ENCODE assay signal across 25 cellular contexts in the genomic region with DNA sequence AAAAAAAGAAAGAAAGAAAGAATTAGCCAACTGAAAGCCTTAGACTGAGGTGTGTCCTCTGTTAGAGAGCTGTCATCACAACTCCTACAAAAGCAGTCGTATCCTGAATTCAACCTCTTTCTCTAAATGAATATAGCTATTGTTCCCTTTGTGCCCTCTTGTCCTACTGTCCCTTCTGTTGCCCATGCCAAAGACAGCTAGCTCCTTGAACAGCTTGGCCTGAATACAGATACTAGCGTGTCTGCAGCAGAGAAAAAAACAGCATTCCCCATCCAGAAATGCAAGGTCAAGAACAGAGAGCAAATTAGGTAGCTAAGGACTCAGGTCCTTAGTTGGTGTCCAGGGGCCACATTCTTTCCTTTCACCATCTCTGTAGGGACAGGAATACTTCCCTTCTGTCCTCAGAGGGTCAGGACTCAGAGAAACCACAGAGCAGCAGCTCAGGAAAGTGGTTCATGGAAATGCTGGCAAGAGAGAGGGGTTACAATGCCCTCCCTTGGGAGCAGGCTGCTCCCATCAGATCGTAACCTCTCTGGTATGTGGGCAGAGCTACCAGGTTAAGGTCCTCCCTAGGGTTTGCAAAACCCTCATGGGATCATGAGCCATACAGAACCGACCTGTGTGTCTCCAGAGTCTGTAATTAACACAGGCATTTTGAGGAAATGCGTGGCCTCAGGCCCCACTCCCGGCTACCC. TPM values are rescaled to one million over a fixed set of nuclear protein-coding genes. Genes with fewer than 3 reads are reported as not detected.
DNase-seq lines count a peak whose midpoint lies in the region; ATAC-seq and TF ChIP-seq lines count a peak whose summit lies in the region.
"Had no signal": no experiment of that assay in that cellular context is flagged by ENCODE, and none has a peak within 500 bp of the region (broad histone marks: within the 10 kb centered on the region; RNA-seq: fewer than 3 reads in every experiment).

No MANE protein-coding gene starts in this region.

- H3K27ac Mint-ChIP-seq in natural killer cell (peak overlapping the region; percentile 94 to 99), brain (peak overlapping the region; percentile 52 to 98 (median 79))
- no peak overlapping the region for H3K27ac Mint-ChIP-seq in natural killer cell treated with Interleukin-12 subunit alpha and Interleukin-12 subunit beta and Interleukin-15 and Interleukin-18, amount 100 ng/mL, for 72 hours
- H3K27ac Mint-ChIP-seq in activated CD4-positive, alpha-beta memory T cell treated with anti-CD3 and anti-CD28 coated beads for 36 hours, result no peak overlapping the region
- H3K27ac Mint-ChIP-seq: activated CD8-positive, alpha-beta T cell treated with anti-CD3 and anti-CD28 coated beads for 36 hours; activated naive CD4-positive, alpha-beta T cell treated with anti-CD3 and anti-CD28 coated beads, Interleukin-2, amount 50 U/mL, for 24 hours; activated T-cell treated with anti-CD3 and anti-CD28 coated beads, Interleukin-2, amount 50 U/mL, for 24 hours; H9; stimulated activated effector memory CD8-positive, alpha-beta T cell treated with anti-CD3 and anti-CD28 coated beads, Interleukin-12 subunit alpha, Interleukin-12 subunit beta, amount 100 ng/mL, for 72 hours had no signal

- H4K20me1 ChIP-seq in smooth muscle cell (ENCODE audit: low read depth), result no peaks in the 10 kb centered on the region

- no peak for ATAC-seq in natural killer cell
- ATAC-seq in natural killer cell treated with Interleukin-12 subunit alpha and Interleukin-12 subunit beta and Interleukin-15 and Interleukin-18, amount 100 ng/mL, for 72 hours, result no peak
- ATAC-seq: activated CD8-positive, alpha-beta T cell treated with anti-CD3 and anti-CD28 coated beads for 36 hours; esophagus mucosa; stimulated activated effector memory CD8-positive, alpha-beta T cell treated with anti-CD3 and anti-CD28 coated beads, Interleukin-12 subunit alpha, Interleukin-12 subunit beta, amount 100 ng/mL, for 72 hours; WTC11 had no signal

- no peak for TF ChIP-seq POLR2A in tibial nerve (IDR thresholded peaks at IDR 0.05)

- peaks cover 0 to 43% (median 26%) of the 10 kb centered on the region in 4 donors for H3K4me1 ChIP-seq in tibial nerve
- H3K4me1 ChIP-seq in smooth muscle cell (ENCODE audit: low read depth), result peaks cover 13% of the 10 kb centered on the region

- H3K9me3 Mint-ChIP-seq in natural killer cell (no peaks in the 10 kb centered on the region), brain (no peaks in the 10 kb centered on the region)
- H3K9me3 Mint-ChIP-seq in natural killer cell treated with Interleukin-12 subunit alpha and Interleukin-12 subunit beta and Interleukin-15 and Interleukin-18, amount 100 ng/mL, for 72 hours, result no peaks in the 10 kb centered on the region
- H3K9me3 Mint-ChIP-seq in activated CD4-positive, alpha-beta memory T cell treated with anti-CD3 and anti-CD28 coated beads for 36 hours, result no peaks in the 10 kb centered on the region
- H3K9me3 Mint-ChIP-seq: activated CD8-positive, alpha-beta T cell treated with anti-CD3 and anti-CD28 coated beads for 36 hours; activated naive CD4-positive, alpha-beta T cell treated with anti-CD3 and anti-CD28 coated beads, Interleukin-2, amount 50 U/mL, for 24 hours; activated T-cell treated with anti-CD3 and anti-CD28 coated beads, Interleukin-2, amount 50 U/mL, for 24 hours; H9; naive B cell; stimulated activated effector memory CD8-positive, alpha-beta T cell treated with anti-CD3 and anti-CD28 coated beads, Interleukin-12 subunit alpha, Interleukin-12 subunit beta, amount 100 ng/mL, for 72 hours; T-helper 1 cell treated with Interleukin-12 subunit alpha and Interleukin-12 subunit beta and Interleukin-4 antibody, amounts not matched to agents 30 μg/mL and 1 μg/mL, for 36 hours; WTC11 had no signal

- H3K27ac ChIP-seq in tibial nerve (peak overlapping the region in 3 of 4 donors; percentile 38 to 99 (median 97)), smooth muscle cell (ENCODE audit: low read depth) (no peak overlapping the region)

- H3K4me1 Mint-ChIP-seq in natural killer cell (peaks cover 8 to 35% of the 10 kb centered on the region in 2 donors), brain (peaks cover 40% of the 10 kb centered on the region)
- peaks cover 24 to 26% of the 10 kb centered on the region in 2 donors for H3K4me1 Mint-ChIP-seq in natural killer cell treated with Interleukin-12 subunit alpha and Interleukin-12 subunit beta and Interleukin-15 and Interleukin-18, amount 100 ng/mL, for 72 hours (ENCODE audit: low read depth in 2 of 2)
- H3K4me1 Mint-ChIP-seq in activated CD4-positive, alpha-beta memory T cell treated with anti-CD3 and anti-CD28 coated beads for 36 hours (ENCODE audit: low read depth), result peaks cover 33% of the 10 kb centered on the region

- POLR2A ChIA-PET in activated CD4-positive, alpha-beta memory T cell treated with anti-CD3 and anti-CD28 coated beads for 36 hours (lab: Charles Lee), result no interaction called here

- intact Hi-C loops in natural killer cell (cut with micrococcal nuclease), result no loop called here
- intact Hi-C loops in activated CD4-positive, alpha-beta memory T cell treated with anti-CD3 and anti-CD28 coated beads for 36 hours (cut with micrococcal nuclease), result loop anchor here (2.0 kb wide), 1 partner anchor 23 kb away; the partner anchor contains the start of genes NOL9 and TAS1R1

- no peak overlapping the region for H3K4me3 Mint-ChIP-seq in natural killer cell
- H3K4me3 Mint-ChIP-seq in natural killer cell treated with Interleukin-12 subunit alpha and Interleukin-12 subunit beta and Interleukin-15 and Interleukin-18, amount 100 ng/mL, for 72 hours, result no peak overlapping the region
- H3K4me3 Mint-ChIP-seq in brain, result peak overlapping the region in 2 of 5 experiments; percentile 42 to 82
- H3K4me3 Mint-ChIP-seq in activated CD4-positive, alpha-beta memory T cell treated with anti-CD3 and anti-CD28 coated beads for 36 hours, result no peak overlapping the region
- H3K4me3 Mint-ChIP-seq: activated CD8-positive, alpha-beta T cell treated with anti-CD3 and anti-CD28 coated beads for 36 hours; activated naive CD4-positive, alpha-beta T cell treated with anti-CD3 and anti-CD28 coated beads, Interleukin-2, amount 50 U/mL, for 24 hours; activated T-cell treated with anti-CD3 and anti-CD28 coated beads, Interleukin-2, amount 50 U/mL, for 24 hours; stimulated activated effector memory CD8-positive, alpha-beta T cell treated with anti-CD3 and anti-CD28 coated beads, Interleukin-12 subunit alpha, Interleukin-12 subunit beta, amount 100 ng/mL, for 72 hours; T-helper 1 cell treated with Interleukin-12 subunit alpha and Interleukin-12 subunit beta and Interleukin-4 antibody, amounts not matched to agents 30 μg/mL and 1 μg/mL, for 36 hours; WTC11 had no signal

- no peak overlapping the region for H2AFZ ChIP-seq in smooth muscle cell (ENCODE audit: low read depth)

- 42 to 50% methylated on average over 6 of the region's 6 CpGs for WGBS in tibial nerve, 2 donors
- 76% methylated on average over 6 of the region's 6 CpGs for WGBS in smooth muscle cell (ENCODE audit: low lambda C conversion rate)

- no peak for DNase-seq in natural killer cell
- no peak for DNase-seq in natural killer cell treated with Interleukin-12 subunit alpha and Interleukin-12 subunit beta and Interleukin-15 and Interleukin-18, amount 100 ng/mL, for 72 hours (ENCODE audit: low spot score)
- peak; percentile 24 for DNase-seq in midbrain (lab: John Stamatoyannopoulos, UW)
- DNase-seq in tibial nerve (ENCODE audit: low spot score in 2 of 2), result no peak
- no peak for DNase-seq in activated CD4-positive, alpha-beta memory T cell treated with anti-CD3 and anti-CD28 coated beads for 36 hours
- no peak for DNase-seq in NCI-H2227 treated with DMSO at 0.1 percent for 48 hours (lab: John Stamatoyannopoulos, UW)
- DNase-seq in smooth muscle cell (lab: John Stamatoyannopoulos, UW; ENCODE audit: unreplicated experiment), result no peak
- DNase-seq: activated CD8-positive, alpha-beta T cell treated with anti-CD3 and anti-CD28 coated beads for 36 hours; activated T-cell treated with anti-CD3 and anti-CD28 coated beads, Interleukin-2, amount 50 U/mL, for 24 hours; H9; KBM-7; naive B cell; NCI-H1092; NCI-H2081 treated with DMSO at 0.1 percent for 48 hours; NCI-H69; OCI-M1; SHP77 treated with DMSO at 0.1 percent for 48 hours had no signal

- no peak overlapping the region for H3K9ac ChIP-seq in smooth muscle cell (ENCODE audit: low read depth)

- CTCF ChIA-PET in activated CD4-positive, alpha-beta memory T cell treated with anti-CD3 and anti-CD28 coated beads for 36 hours (lab: Charles Lee), result interaction anchor here (1.0 to 1.6 kb wide), 3 partner anchors 11 to 123 kb away, joined by 3 to 5 read pairs (median 3); partner anchors contain the start of genes DNAJC11, NOL9 and TAS1R1

- peaks cover 16% of the 10 kb centered on the region for H3K79me2 ChIP-seq in smooth muscle cell (ENCODE audit: low read depth)

- no peak overlapping the region for H3K4me2 ChIP-seq in smooth muscle cell

- no peaks in the 10 kb centered on the region for H3F3A ChIP-seq in smooth muscle cell (ENCODE audit: low read depth)

- H3K9me3 ChIP-seq in tibial nerve (no peaks in the 10 kb centered on the region), smooth muscle cell (replicated peaks; ENCODE audit: low read depth) (no peaks in the 10 kb centered on the region)

- H3K36me3 ChIP-seq in tibial nerve, result peaks cover 0 to 6% (median 0%) of the 10 kb centered on the region in 3 donors
- no peaks in the 10 kb centered on the region for H3K36me3 ChIP-seq in smooth muscle cell (ENCODE audit: low read depth)

- no peak for TF ChIP-seq EP300 in tibial nerve (IDR thresholded peaks at IDR 0.05)

- H3K36me3 Mint-ChIP-seq in natural killer cell (no peaks in the 10 kb centered on the region), brain (peaks cover 5% of the 10 kb centered on the region)
- no peaks in the 10 kb centered on the region for H3K36me3 Mint-ChIP-seq in natural killer cell treated with Interleukin-12 subunit alpha and Interleukin-12 subunit beta and Interleukin-15 and Interleukin-18, amount 100 ng/mL, for 72 hours
- H3K36me3 Mint-ChIP-seq in activated CD4-positive, alpha-beta memory T cell treated with anti-CD3 and anti-CD28 coated beads for 36 hours, result no peaks in the 10 kb centered on the region
- H3K36me3 Mint-ChIP-seq: activated naive CD4-positive, alpha-beta T cell treated with anti-CD3 and anti-CD28 coated beads, Interleukin-2, amount 50 U/mL, for 24 hours; naive B cell had no signal

- H3K4me3 ChIP-seq in tibial nerve (no peak overlapping the region), smooth muscle cell (no peak overlapping the region)
- H3K4me3 ChIP-seq: lung had no signal

- TF ChIP-seq CTCF in natural killer cell (IDR thresholded peaks at IDR 0.05) (no peak), brain (conservative IDR thresholded peaks at IDR 0.05) (no peak), tibial nerve (IDR thresholded peaks at IDR 0.05) (no peak), smooth muscle cell (IDR thresholded peaks at IDR 0.05; ENCODE audit: borderline replicate concordance, insufficient read depth, poor library complexity, severe bottlenecking) (no peak)

- H3K27me3 ChIP-seq in tibial nerve (no peaks in the 10 kb centered on the region), smooth muscle cell (ENCODE audit: low read depth) (no peaks in the 10 kb centered on the region)

- H3K27me3 Mint-ChIP-seq in natural killer cell (ENCODE audit: low read depth in 2 of 2) (peaks cover 0 to under 1% of the 10 kb centered on the region in 2 donors), brain (peaks cover 15% of the 10 kb centered on the region)
- H3K27me3 Mint-ChIP-seq in natural killer cell treated with Interleukin-12 subunit alpha and Interleukin-12 subunit beta and Interleukin-15 and Interleukin-18, amount 100 ng/mL, for 72 hours, result peaks cover under 1 to 1% of the 10 kb centered on the region in 2 donors
- H3K27me3 Mint-ChIP-seq in activated CD4-positive, alpha-beta memory T cell treated with anti-CD3 and anti-CD28 coated beads for 36 hours, result no peaks in the 10 kb centered on the region
- H3K27me3 Mint-ChIP-seq: activated CD8-positive, alpha-beta T cell treated with anti-CD3 and anti-CD28 coated beads for 36 hours; activated naive CD4-positive, alpha-beta T cell treated with anti-CD3 and anti-CD28 coated beads, Interleukin-2, amount 50 U/mL, for 24 hours; activated T-cell treated with anti-CD3 and anti-CD28 coated beads, Interleukin-2, amount 50 U/mL, for 24 hours had no signal

RNA-seq across cellular contexts. Expression of gene ZBTB48, which starts 1.8 kb away (rescaled TPM):
- 10 to 100 TPM; 45.6 to 56.4 (median 54.0) TPM for total RNA-seq in natural killer cell
- 10 to 100 TPM; 29.8 to 50.5 TPM for total RNA-seq in natural killer cell treated with Interleukin-12 subunit alpha and Interleukin-12 subunit beta and Interleukin-15 and Interleukin-18, amount 100 ng/mL, for 72 hours
- polyA plus RNA-seq in brain (ENCODE audit: insufficient read depth, low read depth, low replicate concordance), result 24.0 TPM
- total RNA-seq in tibial nerve, result 10 to 100 TPM; 27.5 to 41.1 (median 33.6) TPM
- total RNA-seq in activated CD4-positive, alpha-beta memory T cell treated with anti-CD3 and anti-CD28 coated beads for 36 hours, result 10 to 100 TPM; 24.6 to 28.1 TPM
- 9.7 and 26.4 TPM in 2 replicates for total RNA-seq in smooth muscle cell
- 16.3 and 20.5 TPM in 2 replicates for polyA plus RNA-seq in smooth muscle cell

RNA-seq across cellular contexts. Expression of gene TAS1R1, which starts 22.9 kb away (rescaled TPM):
- total RNA-seq in natural killer cell (not detected), tibial nerve (under 1 TPM in 2 of 4 donors, not detected in 2; 0.22 to 0.78 TPM), smooth muscle cell (not detected in 2 replicates)
- total RNA-seq in natural killer cell treated with Interleukin-12 subunit alpha and Interleukin-12 subunit beta and Interleukin-15 and Interleukin-18, amount 100 ng/mL, for 72 hours, result not detected
- polyA plus RNA-seq in brain (ENCODE audit: insufficient read depth, low read depth, low replicate concordance) (not detected), smooth muscle cell (0.27 TPM in 1 of 2 replicates, not detected in the other)
- not detected for total RNA-seq in activated CD4-positive, alpha-beta memory T cell treated with anti-CD3 and anti-CD28 coated beads for 36 hours
- total RNA-seq: activated CD8-positive, alpha-beta T cell treated with anti-CD3 and anti-CD28 coated beads for 36 hours; esophagus mucosa; H9; ureter had no signal

RNA-seq across cellular contexts. Expression of gene NOL9, which starts 23.7 kb away (rescaled TPM):
- total RNA-seq in natural killer cell, result 10 to 100 TPM; 40.7 to 53.3 (median 52.0) TPM
- total RNA-seq in natural killer cell treated with Interleukin-12 subunit alpha and Interleukin-12 subunit beta and Interleukin-15 and Interleukin-18, amount 100 ng/mL, for 72 hours, result 10 to 100 TPM; 41.6 to 80.5 TPM
- polyA plus RNA-seq in brain (ENCODE audit: insufficient read depth, low read depth, low replicate concordance), result 5.0 TPM
- 10 to 100 TPM; 17.9 to 30.9 (median 26.0) TPM for total RNA-seq in tibial nerve
- 10 to 100 TPM; 29.8 to 32.5 TPM for total RNA-seq in activated CD4-positive, alpha-beta memory T cell treated with anti-CD3 and anti-CD28 coated beads for 36 hours
- 12.0 and 16.8 TPM in 2 replicates for total RNA-seq in smooth muscle cell
- 8.1 and 11.5 TPM in 2 replicates for polyA plus RNA-seq in smooth muscle cell

RNA-seq across cellular contexts. Expression of gene KLHL21, which starts 24.7 kb away (rescaled TPM):
- 10 to 100 TPM; 23.5 to 37.8 (median 28.9) TPM for total RNA-seq in natural killer cell
- total RNA-seq in natural killer cell treated with Interleukin-12 subunit alpha and Interleukin-12 subunit beta and Interleukin-15 and Interleukin-18, amount 100 ng/mL, for 72 hours, result 10 to 100 TPM; 20.2 to 46.2 TPM
- polyA plus RNA-seq in brain (ENCODE audit: insufficient read depth, low read depth, low replicate concordance), result 22.0 TPM
- total RNA-seq in tibial nerve, result 10 to 100 TPM; 59.4 to 79.2 (median 72.5) TPM
- total RNA-seq in activated CD4-positive, alpha-beta memory T cell treated with anti-CD3 and anti-CD28 coated beads for 36 hours, result 10 to 100 TPM; 18.1 to 19.4 TPM
- 12.0 and 13.2 TPM in 2 replicates for total RNA-seq in smooth muscle cell
- 12.6 and 16.2 TPM in 2 replicates for polyA plus RNA-seq in smooth muscle cell

RNA-seq across cellular contexts. Expression of gene PHF13, which starts 35.6 kb away (rescaled TPM):
- total RNA-seq in natural killer cell, result 10 to 100 TPM in 2 of 3 donors, 1 to 10 TPM in 1; 7.3 to 14.2 (median 10.9) TPM
- total RNA-seq in natural killer cell treated with Interleukin-12 subunit alpha and Interleukin-12 subunit beta and Interleukin-15 and Interleukin-18, amount 100 ng/mL, for 72 hours, result 10 to 100 TPM; 10.8 to 14.7 TPM
- polyA plus RNA-seq in brain (ENCODE audit: insufficient read depth, low read depth, low replicate concordance), result 31.7 TPM
- 10 to 100 TPM; 12.9 to 17.7 (median 15.7) TPM for total RNA-seq in tibial nerve
- total RNA-seq in activated CD4-positive, alpha-beta memory T cell treated with anti-CD3 and anti-CD28 coated beads for 36 hours, result 10 to 100 TPM; 16.8 to 16.9 TPM
- total RNA-seq in smooth muscle cell, result 10.2 and 10.4 TPM in 2 replicates
- 12.3 and 14.0 TPM in 2 replicates for polyA plus RNA-seq in smooth muscle cell

Comparison
In these comparisons a context has a peak if more than half of its experiments do, and no peak if none do; other contexts are left out.
1. H3K27ac Mint-ChIP-seq: peak in natural killer cell (2 of 2) and brain (5 of 5); none in natural killer cell treated with Interleukin-12 subunit alpha and Interleukin-12 subunit beta and Interleukin-15 and Interleukin-18, amount 100 ng/mL, for 72 hours (0 of 2) and activated CD4-positive, alpha-beta memory T cell treated with anti-CD3 and anti-CD28 coated beads for 36 hours (single experiment).